Comparison of ENCODE assay signal across 12 cellular contexts in genomic region chr7:74481458-74482324, GRCh38. TPM values are rescaled to one million over a fixed set of nuclear protein-coding genes. Genes with fewer than 3 reads are reported as not detected.
A peak's percentile ranks its signal among the peaks of the same experiment; 100 is the strongest.
DNase-seq lines count a peak whose midpoint lies in the region; ATAC-seq and TF ChIP-seq lines count a peak whose summit lies in the region.
"Had no signal": no experiment of that assay in that cellular context is flagged by ENCODE, and none has a peak within 500 bp of the region (broad histone marks: within the 10 kb centered on the region; RNA-seq: fewer than 3 reads in every experiment).

No MANE protein-coding gene starts in this region.

- no peaks in the 10 kb centered on the region for H3K36me3 Mint-ChIP-seq in activated CD4-positive, alpha-beta memory T cell treated with anti-CD3 and anti-CD28 coated beads, Interleukin-2, amount 10 ng/mL, durations not matched to agents 7 days and 5 days (ENCODE audit: low read depth)

- no peak overlapping the region for H3K4me3 Mint-ChIP-seq in activated CD4-positive, alpha-beta memory T cell treated with anti-CD3 and anti-CD28 coated beads, Interleukin-2, amount 10 ng/mL, durations not matched to agents 7 days and 5 days
- H3K4me3 Mint-ChIP-seq: CD4-positive, alpha-beta T cell had no signal

- H3K9me3 ChIP-seq in Panc1 (ENCODE audit: control insufficient read depth, insufficient read depth, low read depth, low read length): no peaks in the 10 kb centered on the region
- no peaks in the 10 kb centered on the region for H3K9me3 ChIP-seq in osteoblast (ENCODE audit: low read depth, low read length)

- peaks cover 70% of the 10 kb centered on the region for H3K4me1 ChIP-seq in Panc1 (ENCODE audit: control insufficient read depth, insufficient read depth, low read length)
- H3K4me1 ChIP-seq in osteoblast (ENCODE audit: insufficient read depth, low read length): peaks cover 84% of the 10 kb centered on the region

- H3K4me1 Mint-ChIP-seq in activated CD4-positive, alpha-beta memory T cell treated with anti-CD3 and anti-CD28 coated beads, Interleukin-2, amount 10 ng/mL, durations not matched to agents 7 days and 5 days: no peaks in the 10 kb centered on the region

- H3K4me2 ChIP-seq in osteoblast (ENCODE audit: insufficient read depth, low read length): peak overlapping the region; percentile 79

- peak overlapping the region in 1 of 2 experiments; percentile 50; a peak in 2 of 4 replicates for H3K4me3 ChIP-seq in Panc1 (ENCODE audit: low read depth in 2 of 2, low read length in 2 of 2)
- H3K4me3 ChIP-seq in epithelial cell of proximal tubule (ENCODE audit: low read depth, low read length): peak overlapping the region; percentile 58
- peak overlapping the region; percentile 63 for H3K4me3 ChIP-seq in osteoblast (ENCODE audit: insufficient read depth, low read length)

- H3K36me3 ChIP-seq in Panc1 (ENCODE audit: control insufficient read depth, insufficient read depth, low read length): no peaks in the 10 kb centered on the region
- H3K36me3 ChIP-seq in osteoblast (ENCODE audit: insufficient read depth, low read length): no peaks in the 10 kb centered on the region

- intact Hi-C loops in Panc1 (cut with micrococcal nuclease; ENCODE audit: unreplicated experiment): no loop called here

- H3K27me3 ChIP-seq in Panc1 (ENCODE audit: control insufficient read depth, insufficient read depth, low read length) (no peaks in the 10 kb centered on the region), osteoblast (ENCODE audit: insufficient read depth, low read length) (no peaks in the 10 kb centered on the region)

- POLR2A ChIA-PET in Panc1 (lab: Charles Lee): no interaction called here
- POLR2A ChIA-PET in activated CD4-positive, alpha-beta memory T cell treated with anti-CD3 and anti-CD28 coated beads, Interleukin-2, amount 10 ng/mL, durations not matched to agents 7 days and 5 days (lab: Charles Lee): no interaction called here

- CTCF ChIA-PET in Panc1 (lab: Charles Lee): no interaction called here
- CTCF ChIA-PET in activated CD4-positive, alpha-beta memory T cell treated with anti-CD3 and anti-CD28 coated beads, Interleukin-2, amount 10 ng/mL, durations not matched to agents 7 days and 5 days (lab: Charles Lee): no interaction called here

- ATAC-seq in Panc1: peak; percentile 54
- no peak for ATAC-seq in HG02884 (IDR thresholded peaks at IDR 0.05; ENCODE audit: unreplicated experiment)
- ATAC-seq: PC-3 had no signal

- no peaks in the 10 kb centered on the region for H3K9me3 Mint-ChIP-seq in activated CD4-positive, alpha-beta memory T cell treated with anti-CD3 and anti-CD28 coated beads, Interleukin-2, amount 10 ng/mL, durations not matched to agents 7 days and 5 days
- H3K9me3 Mint-ChIP-seq: CD4-positive, alpha-beta T cell had no signal

- H3K27ac Mint-ChIP-seq in activated CD4-positive, alpha-beta memory T cell treated with anti-CD3 and anti-CD28 coated beads, Interleukin-2, amount 10 ng/mL, durations not matched to agents 7 days and 5 days: no peak overlapping the region
- H3K27ac Mint-ChIP-seq: CD4-positive, alpha-beta T cell had no signal

- peaks cover 41% of the 10 kb centered on the region for H3K79me2 ChIP-seq in osteoblast (ENCODE audit: insufficient read depth, low read length)

- H3K27me3 Mint-ChIP-seq in activated CD4-positive, alpha-beta memory T cell treated with anti-CD3 and anti-CD28 coated beads, Interleukin-2, amount 10 ng/mL, durations not matched to agents 7 days and 5 days: peaks cover 4% of the 10 kb centered on the region

- no peak overlapping the region for H2AFZ ChIP-seq in osteoblast (ENCODE audit: low read length)

- H4K20me1 ChIP-seq in osteoblast (ENCODE audit: insufficient read depth, low read length): no peaks in the 10 kb centered on the region

- in situ Hi-C loops in ACHN (cut with HindIII; ENCODE audit: low pct_ligation_motif_present, low pct_unique_long_range_greater_than_20kb, low sequenced_read_pairs) (no loop called here), Panc1 (cut with HindIII; ENCODE audit: low pct_unique_long_range_greater_than_20kb, low sequenced_read_pairs) (no loop called here)

- H3K27ac ChIP-seq in Panc1 (ENCODE audit: low read length) (peak overlapping the region; percentile 95), osteoblast (ENCODE audit: low read depth, low read length) (peak overlapping the region; percentile 99)

- peak; percentile 74 for DNase-seq in ACHN
- no peak for DNase-seq in Panc1 (ENCODE audit: low read depth, low spot score)
- no peak for DNase-seq in epithelial cell of proximal tubule (ENCODE audit: low read depth)
- DNase-seq in osteoblast (ENCODE audit: insufficient read length, low spot score, missing footprints): peak; percentile 54
- DNase-seq in activated CD4-positive, alpha-beta memory T cell treated with anti-CD3 and anti-CD28 coated beads, Interleukin-2, amount 10 ng/mL, durations not matched to agents 7 days and 5 days: no peak
- DNase-seq in DMS53 treated with DMSO at 0.1 percent for 48 hours (lab: John Stamatoyannopoulos, UW; ENCODE audit: unreplicated experiment): no peak
- no peak for DNase-seq in activated CD4-positive, alpha-beta T cell treated with anti-CD3 and anti-CD28 coated beads, Interleukin-2, amount 50 U/mL, for 48 hours
- DNase-seq: activated CD8-positive, alpha-beta memory T cell treated with anti-CD3 and anti-CD28 coated beads, Interleukin-2, amount 50 U/mL, for 4 hours; CD4-positive, alpha-beta T cell; occipital lobe; PC-3 had no signal

- BruUV-seq in Panc1 (replicated peaks; lab: Mats Ljungman, UMichigan): TSS peak; percentile 45

- TF ChIP-seq CTCF in Panc1 (IDR thresholded peaks at IDR 0.05) (no peak), epithelial cell of proximal tubule (conservative IDR thresholded peaks at IDR 0.05; ENCODE audit: low read depth, low read length) (peak; percentile 25), osteoblast (IDR thresholded peaks at IDR 0.05; ENCODE audit: extremely low read depth, low read depth, low read length) (no peak)

RNA-seq across cellular contexts. Expression of gene GTF2IRD1, which starts 28.0 kb away (rescaled TPM):
- total RNA-seq in Panc1 (2021; ENCODE audit: unreplicated experiment) (54.0 TPM), epithelial cell of proximal tubule (23.8 and 28.0 TPM in 2 replicates), osteoblast (15.9 and 18.6 TPM in 2 replicates)
- polyA plus RNA-seq in Panc1 (2012; ENCODE audit: insufficient read length): 49.5 TPM
- 1 to 10 TPM; 4.0 to 4.6 TPM for total RNA-seq in activated CD4-positive, alpha-beta memory T cell treated with anti-CD3 and anti-CD28 coated beads, Interleukin-2, amount 10 ng/mL, durations not matched to agents 7 days and 5 days

Comparison
In these comparisons a context has a peak if more than half of its experiments do, and no peak if none do; other contexts are left out.
1. DNase-seq: peak in ACHN (single experiment) and osteoblast (single experiment); none in Panc1 (single experiment), epithelial cell of proximal tubule (single experiment), activated CD4-positive, alpha-beta memory T cell treated with anti-CD3 and anti-CD28 coated beads, Interleukin-2, amount 10 ng/mL, durations not matched to agents 7 days and 5 days (single experiment), DMS53 treated with DMSO at 0.1 percent for 48 hours (single experiment) and activated CD4-positive, alpha-beta T cell treated with anti-CD3 and anti-CD28 coated beads, Interleukin-2, amount 50 U/mL, for 48 hours (0 of 2).